34 cellular contexts compared by ENCODE assay signal in genomic region chr7:44222776-44223261, GRCh38. TPM values are rescaled to one million over a fixed set of nuclear protein-coding genes. Genes with fewer than 3 reads are reported as not detected.
DNase-seq lines count a peak whose midpoint lies in the region; FAIRE-seq and TF ChIP-seq lines count a peak whose summit lies in the region.
"Had no signal": no experiment of that assay in that cellular context is flagged by ENCODE, and none has a peak within 500 bp of the region (broad histone marks: within the 10 kb centered on the region; RNA-seq: fewer than 3 reads in every experiment).

No MANE protein-coding gene starts in this region.

- no peaks in the 10 kb centered on the region for H3K4me1 ChIP-seq in left ventricle myocardium inferior
- H3K4me1 ChIP-seq: transverse colon had no signal

- H3K27me3 ChIP-seq in left ventricle myocardium inferior (ENCODE audit: low read depth) = peaks cover 25% of the 10 kb centered on the region
- H3K27me3 ChIP-seq: body of pancreas, hepatocyte had no signal

- H3K9me3 ChIP-seq in left ventricle myocardium inferior (replicated peaks) = no peaks in the 10 kb centered on the region
- H3K9me3 ChIP-seq: body of pancreas, transverse colon had no signal

- no peak overlapping the region for H3K4me3 ChIP-seq in left ventricle myocardium inferior
- H3K4me3 ChIP-seq: body of pancreas, hepatocyte, transverse colon had no signal

- intact Hi-C loops in left ventricle myocardium inferior (cut with micrococcal nuclease) = no loop called here

- peak; percentile 44 for DNase-seq in NCI-H748 (lab: John Stamatoyannopoulos, UW; ENCODE audit: unreplicated experiment)
- DNase-seq in NCI-H748 treated with DMSO at 0.1 percent for 48 hours (lab: John Stamatoyannopoulos, UW) = no peak
- DNase-seq in NCI-H345 treated with DMSO at 0.1 percent for 48 hours (lab: John Stamatoyannopoulos, UW; ENCODE audit: unreplicated experiment) = peak; percentile 43
- peak; percentile 7 for DNase-seq in left ventricle myocardium inferior
- no peak for DNase-seq in urothelium cell line (ENCODE audit: low spot score)
- DNase-seq in activated CD8-positive, alpha-beta memory T cell treated with anti-CD3 and anti-CD28 coated beads for 24 hours = no peak
- DNase-seq in NCI-H2227 (lab: John Stamatoyannopoulos, UW; ENCODE audit: unreplicated experiment) = no peak
- DNase-seq in stimulated activated CD4-positive, alpha-beta T cell treated with anti-CD3 and anti-CD28 coated beads, Interleukin-2, amount 100 ng/mL, for 24 hours = no peak
- DNase-seq: activated CD4-positive, alpha-beta T cell treated with anti-CD3 and anti-CD28 coated beads for 1 hour; activated CD8-positive, alpha-beta T cell treated with anti-CD3 and anti-CD28 coated beads for 36 hours; activated effector memory CD4-positive, alpha-beta T cell treated with Interleukin-2 at 50 U/mL for 16 hours; activated T-cell treated with anti-CD3 and anti-CD28 coated beads for 4 hours; CD8-positive, alpha-beta T cell; effector memory CD4-positive, alpha-beta T cell; foreskin melanocyte; GDM1; immature natural killer cell; Kasumi-1; MV-4-11; natural killer cell; NCI-H1930; NCI-H446 treated with DMSO at 0.1 percent for 48 hours; stimulated activated CD4-positive, alpha-beta T cell treated with anti-CD3 and anti-CD28 coated beads, Interleukin-15, amount 100 ng/mL, for 24 hours; T-helper 1 cell; transverse colon had no signal

- peaks cover 5% of the 10 kb centered on the region for H3K36me3 ChIP-seq in left ventricle myocardium inferior
- H3K36me3 ChIP-seq: transverse colon had no signal

- no peak overlapping the region for H3K27ac ChIP-seq in left ventricle myocardium inferior (replicated peaks)
- H3K27ac ChIP-seq: hepatocyte, transverse colon had no signal

- TF ChIP-seq CTCF in left ventricle myocardium inferior (IDR thresholded peaks at IDR 0.05; ENCODE audit: borderline replicate concordance) = no peak

- FAIRE-seq in urothelium cell line (lab: Jason Lieb, UNC) = peak; percentile 99
- FAIRE-seq: A204.1, colon, H1, TTC549 had no signal

RNA-seq across cellular contexts. Expression of gene YKT6, which starts 22.0 kb away (rescaled TPM):
- total RNA-seq in left ventricle myocardium inferior = 53.3 TPM

RNA-seq across cellular contexts. Expression of gene GCK, which starts 33.6 kb away (rescaled TPM):
- total RNA-seq in left ventricle myocardium inferior = 0.49 TPM
- total RNA-seq: esophagus mucosa, natural killer cell, osteocyte, SK-MEL-5 had no signal

Comparison
In these comparisons a context has a peak if more than half of its experiments do, and no peak if none do; other contexts are left out.
1. DNase-seq: peak in NCI-H748 (single experiment), NCI-H345 treated with DMSO at 0.1 percent for 48 hours (single experiment) and left ventricle myocardium inferior (single experiment); none in NCI-H748 treated with DMSO at 0.1 percent for 48 hours (single experiment), urothelium cell line (single experiment), activated CD8-positive, alpha-beta memory T cell treated with anti-CD3 and anti-CD28 coated beads for 24 hours (single experiment), NCI-H2227 (single experiment) and stimulated activated CD4-positive, alpha-beta T cell treated with anti-CD3 and anti-CD28 coated beads, Interleukin-2, amount 100 ng/mL, for 24 hours (0 of 2).